ENCODE assay signal across 18 cellular contexts in the genomic region with DNA sequence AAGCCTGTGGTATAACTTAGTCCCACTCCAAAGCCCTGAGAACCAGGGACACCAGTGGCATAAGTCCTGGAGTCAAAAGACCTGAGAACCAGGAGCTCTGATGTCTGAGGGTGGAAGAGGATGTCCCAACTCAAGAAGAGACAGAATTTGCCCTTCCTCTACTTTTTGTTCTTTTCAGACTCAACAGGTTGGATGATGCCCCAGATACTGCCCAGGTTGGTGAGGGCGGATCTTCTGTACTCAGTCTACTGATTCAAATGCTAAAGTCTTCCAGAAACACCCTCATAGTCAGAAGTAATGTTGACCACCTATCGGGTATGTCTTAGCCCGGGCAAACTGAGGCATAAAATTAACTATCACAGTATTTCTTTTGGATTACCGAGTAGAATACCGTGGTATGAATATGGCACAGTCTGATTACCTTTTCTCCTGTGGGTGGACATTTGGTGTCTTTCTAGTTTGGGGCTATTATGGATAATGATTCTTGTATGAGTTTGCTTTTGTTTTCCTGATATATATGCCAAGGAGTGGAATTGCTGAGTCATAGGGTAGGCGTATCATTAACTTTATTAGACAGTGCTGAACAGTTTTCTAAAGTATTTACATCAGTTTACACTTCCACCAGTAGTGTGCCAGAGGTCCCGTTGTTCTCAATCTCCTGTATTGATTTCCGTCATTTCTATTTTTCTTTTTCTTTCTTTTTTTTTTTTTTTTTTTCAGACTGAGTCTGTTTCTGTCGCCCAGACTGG. TPM values are rescaled to one million over a fixed set of nuclear protein-coding genes. Genes with fewer than 3 reads are reported as not detected.
DNase-seq lines count a peak whose midpoint lies in the region; ATAC-seq, FAIRE-seq and TF ChIP-seq lines count a peak whose summit lies in the region.
"Had no signal": no experiment of that assay in that cellular context is flagged by ENCODE, and none has a peak within 500 bp of the region (broad histone marks: within the 10 kb centered on the region; RNA-seq: fewer than 3 reads in every experiment).

No MANE protein-coding gene starts in this region.

- H3K4me1 ChIP-seq in HEK293 (ENCODE audit: control insufficient read depth, insufficient read depth, low read length), result 0 out of 2 replicates have a peak, but pooled peaks cover 2% of the 10 kb centered on the region
- H3K4me1 ChIP-seq: vagina had no signal

- FAIRE-seq in bronchial epithelial cell (lab: Jason Lieb, UNC), result no peak
- FAIRE-seq: G401.6 had no signal

- in situ Hi-C loops in Caki2 (cut with HindIII; ENCODE audit: low pct_unique_long_range_greater_than_20kb, low sequenced_read_pairs), result no loop called here

- POLR2A ChIA-PET in HEK293 (lab: Yijun Ruan, JAX), result no interaction called here

- TF ChIP-seq CTCF in HEK293 (tag by site-specific recombination; IDR thresholded peaks at IDR 0.05) (no peak), bronchial epithelial cell (IDR thresholded peaks at IDR 0.05; ENCODE audit: insufficient read depth, low read length, severe bottlenecking) (no peak), nephron (IDR thresholded peaks at IDR 0.05; ENCODE audit: unreplicated experiment in 3 of 3) (no peak), omental fat pad (IDR thresholded peaks at IDR 0.05) (no peak)

- H3K4me3 Mint-ChIP-seq in nephron, result peak overlapping the region; percentile 7 to 64 (median 17)
- H3K4me3 Mint-ChIP-seq: CD4-positive, alpha-beta memory T cell; stimulated activated memory B cell treated with anti-CD40 and anti-IgM and Interleukin-4, amounts not matched to agents 10 μg/mL and 1 μg/mL and 100 μg/mL, for 72 hours had no signal

- peaks cover 12% of the 10 kb centered on the region for H3K36me3 Mint-ChIP-seq in nephron (ENCODE audit: low read depth)

- DNase-seq in Caki2 (ENCODE audit: low read depth), result peak; percentile 53
- DNase-seq in bronchial epithelial cell (ENCODE audit: low read depth), result peak; percentile 16
- DNase-seq in omental fat pad (ENCODE audit: low spot score), result no peak
- no peak for DNase-seq in ureter (ENCODE audit: low spot score)
- no peak for DNase-seq in T-helper 1 cell
- DNase-seq: activated CD4-positive, alpha-beta T cell treated with anti-CD3 and anti-CD28 coated beads for 48 hours; activated effector memory CD4-positive, alpha-beta T cell treated with Interleukin-2 at 50 U/mL for 16 hours; CD4-positive, alpha-beta memory T cell; effector CD4-positive, alpha-beta T cell; left cardiac atrium; NCI-H1417; NCI-H446 treated with DMSO at 0.1 percent for 48 hours; stimulated activated CD4-positive, alpha-beta T cell treated with anti-CD3 and anti-CD28 coated beads, Interleukin-4, amount 100 ng/mL, for 4 hours had no signal

- no peak overlapping the region for H3K4me3 ChIP-seq in HEK293 (ENCODE audit: low read depth, low read length)
- no peak overlapping the region for H3K4me3 ChIP-seq in bronchial epithelial cell (ENCODE audit: low read depth, low read length)
- H3K4me3 ChIP-seq: vagina had no signal

- H3K9me3 ChIP-seq in HEK293 (ENCODE audit: control insufficient read depth, insufficient read depth, low read depth, low read length), result no peaks in the 10 kb centered on the region
- H3K9me3 ChIP-seq: vagina had no signal

- no peak for ATAC-seq in omental fat pad (ENCODE audit: low FRiP score)
- ATAC-seq: left cardiac atrium; stimulated activated memory B cell treated with anti-CD40 and anti-IgM and Interleukin-4, amounts not matched to agents 10 μg/mL and 1 μg/mL and 100 μg/mL, for 72 hours had no signal

- H3K36me3 ChIP-seq in HEK293 (ENCODE audit: control insufficient read depth in 2 of 2, insufficient read depth in 1 of 2, low read length in 2 of 2) (peaks cover 6 to 19% of the 10 kb centered on the region in 2 experiments), bronchial epithelial cell (ENCODE audit: control insufficient read depth, insufficient read depth, low read length) (no peaks in the 10 kb centered on the region)

- CTCF ChIA-PET in HEK293 (lab: Yijun Ruan, JAX), result no interaction called here

- no peak overlapping the region for H3K27ac ChIP-seq in HEK293 (ENCODE audit: extremely low read depth, low read depth, low read length)
- H3K27ac ChIP-seq: vagina had no signal

- H3K4me1 Mint-ChIP-seq in nephron, result peaks cover 24% of the 10 kb centered on the region
- H3K4me1 Mint-ChIP-seq: stimulated activated memory B cell treated with anti-CD40 and anti-IgM and Interleukin-4, amounts not matched to agents 10 μg/mL and 1 μg/mL and 100 μg/mL, for 72 hours had no signal

- no peak overlapping the region for H3K27ac Mint-ChIP-seq in nephron
- H3K27ac Mint-ChIP-seq: stimulated activated memory B cell treated with anti-CD40 and anti-IgM and Interleukin-4, amounts not matched to agents 10 μg/mL and 1 μg/mL and 100 μg/mL, for 72 hours had no signal

- peaks cover 4% of the 10 kb centered on the region for H3K27me3 Mint-ChIP-seq in nephron (ENCODE audit: low read depth)
- H3K27me3 Mint-ChIP-seq: CD4-positive, alpha-beta memory T cell; stimulated activated memory B cell treated with anti-CD40 and anti-IgM and Interleukin-4, amounts not matched to agents 10 μg/mL and 1 μg/mL and 100 μg/mL, for 72 hours had no signal

- no peaks in the 10 kb centered on the region for H3K27me3 ChIP-seq in bronchial epithelial cell (ENCODE audit: control insufficient read depth, insufficient read depth, low read length)
- H3K27me3 ChIP-seq: vagina had no signal

- no peaks in the 10 kb centered on the region for H3K9me3 Mint-ChIP-seq in nephron
- H3K9me3 Mint-ChIP-seq: CD4-positive, alpha-beta memory T cell; stimulated activated memory B cell treated with anti-CD40 and anti-IgM and Interleukin-4, amounts not matched to agents 10 μg/mL and 1 μg/mL and 100 μg/mL, for 72 hours had no signal

TF ChIP-seq in HEK293, 187 proteins besides CTCF, POLR2A, EP300 and RAD21:
- TF ChIP-seq KLF8 (tag by site-specific recombination; IDR thresholded peaks at IDR 0.05) (0 out of 2 replicates have a peak, but pooled peaks have one; percentile 14), EGR2 (tag by site-specific recombination; IDR thresholded peaks at IDR 0.05; ENCODE audit: low read depth) (no peak), ZNF140 (tag by site-specific recombination; IDR thresholded peaks at IDR 0.05) (peak; percentile 96), SCRT1 (tag by site-specific recombination; IDR thresholded peaks at IDR 0.05; ENCODE audit: borderline replicate concordance) (peak; percentile 74; the same call in 1 of the 2 replicates), ZBTB20 (tag by site-specific recombination; IDR thresholded peaks at IDR 0.05) (no peak), ZNF239 (tag by site-specific recombination; IDR thresholded peaks at IDR 0.05) (no peak), KLF7 (tag by site-specific recombination; IDR thresholded peaks at IDR 0.05; ENCODE audit: borderline replicate concordance) (no peak), SP7 (tag by site-specific recombination; IDR thresholded peaks at IDR 0.05) (peak; percentile 64), SCRT2 (tag by site-specific recombination; IDR thresholded peaks at IDR 0.05) (peak; percentile 90), ZNF629 (tag by site-specific recombination; IDR thresholded peaks at IDR 0.05) (0 out of 2 replicates have a peak, but pooled peaks have one; percentile 19), ZFHX2 (tag by site-specific recombination; conservative IDR thresholded peaks at IDR 0.05) (peak; percentile 49)
- TF ChIP-seq, protein P1, sequence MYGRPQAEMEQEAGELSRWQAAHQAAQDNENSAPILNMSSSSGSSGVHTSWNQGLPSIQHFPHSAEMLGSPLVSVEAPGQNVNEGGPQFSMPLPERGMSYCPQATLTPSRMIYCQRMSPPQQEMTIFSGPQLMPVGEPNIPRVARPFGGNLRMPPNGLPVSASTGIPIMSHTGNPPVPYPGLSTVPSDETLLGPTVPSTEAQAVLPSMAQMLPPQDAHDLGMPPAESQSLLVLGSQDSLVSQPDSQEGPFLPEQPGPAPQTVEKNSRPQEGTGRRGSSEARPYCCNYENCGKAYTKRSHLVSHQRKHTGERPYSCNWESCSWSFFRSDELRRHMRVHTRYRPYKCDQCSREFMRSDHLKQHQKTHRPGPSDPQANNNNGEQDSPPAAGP (tag by site-specific recombination; IDR thresholded peaks at IDR 0.05), result no peak
- TF ChIP-seq, protein P2, sequence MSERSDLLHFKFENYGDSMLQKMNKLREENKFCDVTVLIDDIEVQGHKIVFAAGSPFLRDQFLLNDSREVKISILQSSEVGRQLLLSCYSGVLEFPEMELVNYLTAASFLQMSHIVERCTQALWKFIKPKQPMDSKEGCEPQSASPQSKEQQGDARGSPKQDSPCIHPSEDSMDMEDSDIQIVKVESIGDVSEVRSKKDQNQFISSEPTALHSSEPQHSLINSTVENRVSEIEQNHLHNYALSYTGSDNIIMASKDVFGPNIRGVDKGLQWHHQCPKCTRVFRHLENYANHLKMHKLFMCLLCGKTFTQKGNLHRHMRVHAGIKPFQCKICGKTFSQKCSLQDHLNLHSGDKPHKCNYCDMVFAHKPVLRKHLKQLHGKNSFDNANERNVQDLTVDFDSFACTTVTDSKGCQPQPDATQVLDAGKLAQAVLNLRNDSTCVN (tag by site-specific recombination; optimal IDR thresholded peaks at IDR 0.05), result no peak

RNA-seq across cellular contexts. Expression of a gene that starts 3.2 kb away (rescaled TPM):
- 15.7 and 42.1 TPM in 2 replicates for total RNA-seq in Caki2 (2014; rRNA removed; shearing (Covaris generic); ENCODE audit: low replicate concordance)
- total RNA-seq in bronchial epithelial cell (1.1 and 1.3 TPM in 2 replicates), omental fat pad (1 to 10 TPM in 2 of 4 donors, under 1 TPM in 2; 0.75 to 1.3 (median 1.0) TPM), ureter (2.4 TPM)

Comparison
In these comparisons a context has a peak if more than half of its experiments do, and no peak if none do; other contexts are left out.
1. DNase-seq: peak in Caki2 (single experiment) and bronchial epithelial cell (single experiment); none in omental fat pad (single experiment), ureter (single experiment) and T-helper 1 cell (0 of 5).